8 cellular contexts compared by ENCODE assay signal in genomic region chr12:130026608-130027176, GRCh38.
DNase-seq lines count a peak whose midpoint lies in the region; ATAC-seq, FAIRE-seq and TF ChIP-seq lines count a peak whose summit lies in the region.

No MANE protein-coding gene starts in this region.

- no peak overlapping the region for H2AFZ ChIP-seq in astrocyte (ENCODE audit: low read depth, low read length)

- no peak overlapping the region for H3K9ac ChIP-seq in astrocyte (ENCODE audit: low read length)

- peak in 1 of 2 experiments; percentile 73; a peak in 3 of 6 replicates for ATAC-seq in A549
- ATAC-seq in GM18517 (IDR thresholded peaks at IDR 0.05; ENCODE audit: unreplicated experiment), result no peak

- peak; percentile 50 for TF ChIP-seq CTCF in A549 (IDR thresholded peaks at IDR 0.05)
- peak; percentile 64 for TF ChIP-seq CTCF in GM10266 (IDR thresholded peaks at IDR 0.05; ENCODE audit: control insufficient read depth, insufficient read depth, low read depth, missing control alignments)
- TF ChIP-seq CTCF in astrocyte (IDR thresholded peaks at IDR 0.05; ENCODE audit: insufficient read depth, low read depth, low read length), result peak; percentile 52
- TF ChIP-seq CTCF in coronary artery (IDR thresholded peaks at IDR 0.05), result no peak

- CTCF ChIA-PET in A549 (lab: Yijun Ruan, JAX), result interaction anchor here (1.2 to 3.0 kb wide), 8 partner anchors 9 to 722 kb away, joined by 3 to 17 read pairs (median 4); no protein-coding TSS in a partner anchor

- no peaks in the 10 kb centered on the region for H3K79me2 ChIP-seq in astrocyte (ENCODE audit: insufficient read depth, low read length)

- TF ChIP-seq RAD21 in A549 (conservative IDR thresholded peaks at IDR 0.05 in 1 of 2, IDR thresholded peaks at IDR 0.05 in 1 of 2), result peak in 1 of 2 experiments; percentile 46; a peak in 2 of 5 replicates

- H3K27me3 Mint-ChIP-seq in astrocyte (ENCODE audit: low read depth, unreplicated experiment), result no peaks in the 10 kb centered on the region

- peaks cover 14% of the 10 kb centered on the region for H3K9me3 Mint-ChIP-seq in astrocyte (ENCODE audit: unreplicated experiment)

- H3K9me3 ChIP-seq in A549 (no peaks in the 10 kb centered on the region), astrocyte (ENCODE audit: insufficient read depth, low read depth, low read length) (no peaks in the 10 kb centered on the region)

- H3K27me3 ChIP-seq in astrocyte (ENCODE audit: insufficient read depth, low read length), result no peaks in the 10 kb centered on the region

- H3K4me1 Mint-ChIP-seq in astrocyte (ENCODE audit: low read depth, unreplicated experiment), result no peaks in the 10 kb centered on the region

- H3K4me3 ChIP-seq in A549 (no peak overlapping the region), astrocyte (ENCODE audit: insufficient read depth, low read depth, low read length) (no peak overlapping the region), coronary artery (no peak overlapping the region)

- POLR2A ChIA-PET in A549 (lab: Yijun Ruan, JAX), result no interaction called here

- H3K36me3 Mint-ChIP-seq in astrocyte (ENCODE audit: low read depth, unreplicated experiment), result no peaks in the 10 kb centered on the region

- H3K4me1 ChIP-seq in A549 (no peaks in the 10 kb centered on the region), astrocyte (ENCODE audit: insufficient read depth, low read length) (no peaks in the 10 kb centered on the region)

- H4K20me1 ChIP-seq in astrocyte (ENCODE audit: insufficient read depth, low read length), result no peaks in the 10 kb centered on the region

- no peak overlapping the region for H3K4me3 Mint-ChIP-seq in astrocyte (ENCODE audit: unreplicated experiment)

- H3K27ac Mint-ChIP-seq in astrocyte (ENCODE audit: unreplicated experiment), result no peak overlapping the region

- TF ChIP-seq EP300 in A549 (IDR thresholded peaks at IDR 0.05), result no peak

- H3K27ac ChIP-seq in A549 (no peak overlapping the region), astrocyte (ENCODE audit: low read depth, low read length) (no peak overlapping the region), coronary artery (no peak overlapping the region)

- 31% methylated on average over 15 of the region's 15 CpGs for WGBS in A549 (ENCODE audit: missing lambda C conversion rate)

- TF ChIP-seq POLR2A in A549 (IDR thresholded peaks at IDR 0.05; ENCODE audit: low read length), result no peak

- H3K36me3 ChIP-seq in astrocyte (ENCODE audit: insufficient read depth, low read length), result no peaks in the 10 kb centered on the region

- FAIRE-seq in A549 (lab: Jason Lieb, UNC) (no peak), astrocyte (lab: Jason Lieb, UNC) (no peak)

- H3K4me2 ChIP-seq in A549 (no peak overlapping the region), astrocyte (ENCODE audit: low read length) (no peak overlapping the region)

- DNase-seq in A549 (ENCODE audit: low read depth in 1 of 2, low spot score in 1 of 2), result peak; percentile 40 to 49
- peak; percentile 55 for DNase-seq in GM10266 (ENCODE audit: extremely low spot score)
- DNase-seq in NCI-H510A treated with DMSO at 0.1 percent for 48 hours (lab: John Stamatoyannopoulos, UW), result peak; percentile 79
- no peak for DNase-seq in astrocyte (ENCODE audit: low read depth)
- peak; percentile 31 for DNase-seq in mucosa of gallbladder (ENCODE audit: low spot score)
- no peak for DNase-seq in NCI-H2107 (lab: John Stamatoyannopoulos, UW)
- no peak for DNase-seq in coronary artery (ENCODE audit: low spot score)

TF ChIP-seq in A549, 52 proteins besides CTCF, POLR2A, EP300 and RAD21:
- TF ChIP-seq CHD2 (IDR thresholded peaks at IDR 0.05; ENCODE audit: low read length, partially characterized antibody), result no peak
- 0 out of 3 replicates have a peak, but pooled peaks have one; percentile 10 for TF ChIP-seq SMC3 (IDR thresholded peaks at IDR 0.05)

Comparison
In these comparisons a context has a peak if more than half of its experiments do, and no peak if none do; other contexts are left out.
1. DNase-seq: peak in A549 (2 of 2), GM10266 (single experiment), NCI-H510A treated with DMSO at 0.1 percent for 48 hours (single experiment) and mucosa of gallbladder (single experiment); none in astrocyte (single experiment), NCI-H2107 (single experiment) and coronary artery (single experiment).